1 cellular context compared by ENCODE assay signal in the genomic region with DNA sequence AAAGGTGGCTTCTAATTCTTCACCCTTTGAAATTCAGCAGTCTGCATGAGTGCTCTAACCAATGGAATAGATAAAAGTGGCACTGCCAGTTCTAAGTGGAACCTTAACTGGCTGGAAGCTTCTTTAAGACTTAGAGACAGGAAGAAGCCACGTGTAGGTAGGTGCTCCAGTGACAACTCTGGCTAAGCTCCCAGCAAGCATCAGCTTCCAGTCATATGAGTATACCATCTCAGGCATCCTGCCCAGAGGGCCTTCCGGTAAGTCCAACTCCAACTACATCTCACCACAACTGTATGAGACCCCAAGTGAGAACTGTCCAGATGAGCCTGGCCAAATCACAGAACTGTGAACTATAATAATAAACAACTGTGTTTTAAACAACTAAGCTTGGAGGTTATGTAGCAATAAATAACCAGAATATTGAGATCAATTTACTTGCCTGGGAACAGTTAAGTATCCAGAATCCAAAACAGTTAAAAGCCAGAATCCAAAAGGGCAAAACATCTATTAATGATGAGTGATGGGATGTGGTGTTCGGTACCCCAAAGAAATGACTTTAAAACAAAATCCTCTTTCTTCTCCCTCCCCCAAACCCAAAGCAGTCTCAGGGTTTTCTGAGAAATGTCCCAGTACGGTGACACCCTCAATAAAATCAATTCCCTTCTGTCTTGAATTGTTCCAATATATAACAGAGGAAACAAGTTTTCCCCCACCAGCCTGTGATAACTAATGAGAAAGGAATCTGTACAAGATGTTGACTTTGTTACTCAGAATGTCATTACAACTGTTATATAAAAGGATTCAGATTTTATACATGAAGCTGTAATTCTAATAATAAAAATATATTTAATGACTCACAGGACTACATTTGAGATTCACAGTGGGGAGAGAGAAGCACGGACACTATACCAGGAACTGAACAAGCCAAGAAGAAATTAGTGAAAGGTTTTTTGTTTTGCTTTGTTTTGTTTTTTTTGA.
TF ChIP-seq lines count a peak whose summit lies in the region.

No MANE protein-coding gene starts in this region.

TF ChIP-seq in IMR-90, 13 proteins besides CTCF, POLR2A, EP300 and RAD21:
- TF ChIP-seq, protein P1, sequence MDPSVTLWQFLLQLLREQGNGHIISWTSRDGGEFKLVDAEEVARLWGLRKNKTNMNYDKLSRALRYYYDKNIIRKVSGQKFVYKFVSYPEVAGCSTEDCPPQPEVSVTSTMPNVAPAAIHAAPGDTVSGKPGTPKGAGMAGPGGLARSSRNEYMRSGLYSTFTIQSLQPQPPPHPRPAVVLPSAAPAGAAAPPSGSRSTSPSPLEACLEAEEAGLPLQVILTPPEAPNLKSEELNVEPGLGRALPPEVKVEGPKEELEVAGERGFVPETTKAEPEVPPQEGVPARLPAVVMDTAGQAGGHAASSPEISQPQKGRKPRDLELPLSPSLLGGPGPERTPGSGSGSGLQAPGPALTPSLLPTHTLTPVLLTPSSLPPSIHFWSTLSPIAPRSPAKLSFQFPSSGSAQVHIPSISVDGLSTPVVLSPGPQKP (IDR thresholded peaks at IDR 0.05; ENCODE audit: borderline replicate concordance, low read depth, low read length) = no peak
- TF ChIP-seq SMC3 (IDR thresholded peaks at IDR 0.05; ENCODE audit: low read depth, low read length) (no peak), NFE2L2 (IDR thresholded peaks at IDR 0.05; ENCODE audit: low read depth, low read length) (no peak), BHLHE40 (IDR thresholded peaks at IDR 0.05; ENCODE audit: low read depth, low read length) (peak; percentile 27; the same call in 1 of the 2 replicates), MAFK (IDR thresholded peaks at IDR 0.05; ENCODE audit: low read depth, low read length) (no peak), MXI1 (IDR thresholded peaks at IDR 0.05; ENCODE audit: borderline replicate concordance, low read depth, low read length) (peak; percentile 95), RFX5 (IDR thresholded peaks at IDR 0.05; ENCODE audit: low read depth, low read length) (no peak), MAZ (IDR thresholded peaks at IDR 0.05; ENCODE audit: borderline replicate concordance, low read depth, low read length) (no peak), FOS (IDR thresholded peaks at IDR 0.05; ENCODE audit: low read depth, low read length) (peak; percentile 56), CHD1 (IDR thresholded peaks at IDR 0.05; ENCODE audit: low read depth, low read length) (no peak), CEBPB (IDR thresholded peaks at IDR 0.05; ENCODE audit: low read depth, low read length) (no peak), RCOR1 (IDR thresholded peaks at IDR 0.05; ENCODE audit: insufficient replicate concordance, low read length) (no peak)
- TF ChIP-seq, protein P2, sequence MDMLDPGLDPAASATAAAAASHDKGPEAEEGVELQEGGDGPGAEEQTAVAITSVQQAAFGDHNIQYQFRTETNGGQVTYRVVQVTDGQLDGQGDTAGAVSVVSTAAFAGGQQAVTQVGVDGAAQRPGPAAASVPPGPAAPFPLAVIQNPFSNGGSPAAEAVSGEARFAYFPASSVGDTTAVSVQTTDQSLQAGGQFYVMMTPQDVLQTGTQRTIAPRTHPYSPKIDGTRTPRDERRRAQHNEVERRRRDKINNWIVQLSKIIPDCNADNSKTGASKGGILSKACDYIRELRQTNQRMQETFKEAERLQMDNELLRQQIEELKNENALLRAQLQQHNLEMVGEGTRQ (IDR thresholded peaks at IDR 0.05; ENCODE audit: low read depth, low read length) = peak; percentile 72
